1 cellular context compared by ENCODE assay signal in the genomic region with DNA sequence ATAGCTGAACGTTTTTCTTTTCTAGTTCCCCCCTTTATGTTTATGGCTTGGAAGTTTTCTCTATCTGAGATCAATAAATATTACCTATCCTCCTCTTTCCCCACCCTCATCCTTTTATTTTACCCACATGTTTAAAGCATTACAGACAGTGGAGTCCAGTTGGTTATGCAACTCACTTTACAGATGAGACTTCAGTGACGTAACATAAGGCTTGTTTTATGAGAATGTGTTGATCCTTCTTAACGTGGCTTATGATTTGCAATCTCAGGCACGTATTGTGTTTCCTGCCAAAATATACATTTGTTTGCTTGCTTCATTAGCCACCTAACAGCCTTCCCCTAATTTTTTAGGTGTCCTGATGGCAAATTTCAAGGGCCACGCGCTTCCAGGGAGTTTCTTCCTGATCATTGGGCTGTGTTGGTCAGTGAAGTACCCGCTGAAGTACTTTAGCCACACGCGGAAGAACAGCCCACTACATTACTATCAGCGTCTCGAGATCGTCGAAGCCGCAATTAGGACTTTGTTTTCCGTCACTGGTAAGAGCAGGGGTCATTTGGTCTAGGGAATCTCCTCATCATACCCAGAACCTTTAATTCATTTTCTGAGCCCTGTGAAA.
TF ChIP-seq lines count a peak whose summit lies in the region.

No MANE protein-coding gene starts in this region.

TF ChIP-seq in HepG2, 621 proteins besides CTCF, POLR2A, EP300 and RAD21 (continued from another document):
- TF ChIP-seq RBFOX2 (IDR thresholded peaks at IDR 0.05; ENCODE audit: low read depth, low read length) (no peak), CEBPG (CRISPR knock-in tag; IDR thresholded peaks at IDR 0.05) (peak; percentile 41; the same call in 1 of the 2 replicates), ZNF878 (CRISPR knock-in tag; IDR thresholded peaks at IDR 0.05) (no peak), GATAD2A (CRISPR knock-in tag; IDR thresholded peaks at IDR 0.05) (peak; percentile 41), SP140L (CRISPR knock-in tag; IDR thresholded peaks at IDR 0.05; ENCODE audit: borderline replicate concordance) (no peak), TMF1 (CRISPR knock-in tag; IDR thresholded peaks at IDR 0.05; ENCODE audit: low read depth) (no peak), RNF2 (conservative IDR thresholded peaks at IDR 0.05; ENCODE audit: low read depth) (no peak), ZBTB38 (CRISPR knock-in tag; IDR thresholded peaks at IDR 0.05) (0 out of 2 replicates have a peak, but pooled peaks have one; percentile 43), CEBPB (IDR thresholded peaks at IDR 0.05; ENCODE audit: borderline replicate concordance, low read depth, low read length) (peak; percentile 61; the same call in 1 of the 2 replicates)
- TF ChIP-seq, protein P1, sequence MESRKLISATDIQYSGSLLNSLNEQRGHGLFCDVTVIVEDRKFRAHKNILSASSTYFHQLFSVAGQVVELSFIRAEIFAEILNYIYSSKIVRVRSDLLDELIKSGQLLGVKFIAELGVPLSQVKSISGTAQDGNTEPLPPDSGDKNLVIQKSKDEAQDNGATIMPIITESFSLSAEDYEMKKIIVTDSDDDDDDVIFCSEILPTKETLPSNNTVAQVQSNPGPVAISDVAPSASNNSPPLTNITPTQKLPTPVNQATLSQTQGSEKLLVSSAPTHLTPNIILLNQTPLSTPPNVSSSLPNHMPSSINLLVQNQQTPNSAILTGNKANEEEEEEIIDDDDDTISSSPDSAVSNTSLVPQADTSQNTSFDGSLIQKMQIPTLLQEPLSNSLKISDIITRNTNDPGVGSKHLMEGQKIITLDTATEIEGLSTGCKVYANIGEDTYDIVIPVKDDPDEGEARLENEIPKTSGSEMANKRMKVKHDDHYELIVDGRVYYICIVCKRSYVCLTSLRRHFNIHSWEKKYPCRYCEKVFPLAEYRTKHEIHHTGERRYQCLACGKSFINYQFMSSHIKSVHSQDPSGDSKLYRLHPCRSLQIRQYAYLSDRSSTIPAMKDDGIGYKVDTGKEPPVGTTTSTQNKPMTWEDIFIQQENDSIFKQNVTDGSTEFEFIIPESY (CRISPR knock-in tag; IDR thresholded peaks at IDR 0.05) = 0 out of 2 replicates have a peak, but pooled peaks have one; percentile 40
- TF ChIP-seq, protein P2, sequence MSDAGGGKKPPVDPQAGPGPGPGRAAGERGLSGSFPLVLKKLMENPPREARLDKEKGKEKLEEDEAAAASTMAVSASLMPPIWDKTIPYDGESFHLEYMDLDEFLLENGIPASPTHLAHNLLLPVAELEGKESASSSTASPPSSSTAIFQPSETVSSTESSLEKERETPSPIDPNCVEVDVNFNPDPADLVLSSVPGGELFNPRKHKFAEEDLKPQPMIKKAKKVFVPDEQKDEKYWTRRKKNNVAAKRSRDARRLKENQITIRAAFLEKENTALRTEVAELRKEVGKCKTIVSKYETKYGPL (CRISPR knock-in tag; IDR thresholded peaks at IDR 0.05) = 0 out of 2 replicates have a peak, but pooled peaks have one; percentile 34
- TF ChIP-seq, protein P3, sequence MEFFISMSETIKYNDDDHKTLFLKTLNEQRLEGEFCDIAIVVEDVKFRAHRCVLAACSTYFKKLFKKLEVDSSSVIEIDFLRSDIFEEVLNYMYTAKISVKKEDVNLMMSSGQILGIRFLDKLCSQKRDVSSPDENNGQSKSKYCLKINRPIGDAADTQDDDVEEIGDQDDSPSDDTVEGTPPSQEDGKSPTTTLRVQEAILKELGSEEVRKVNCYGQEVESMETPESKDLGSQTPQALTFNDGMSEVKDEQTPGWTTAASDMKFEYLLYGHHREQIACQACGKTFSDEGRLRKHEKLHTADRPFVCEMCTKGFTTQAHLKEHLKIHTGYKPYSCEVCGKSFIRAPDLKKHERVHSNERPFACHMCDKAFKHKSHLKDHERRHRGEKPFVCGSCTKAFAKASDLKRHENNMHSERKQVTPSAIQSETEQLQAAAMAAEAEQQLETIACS (CRISPR knock-in tag; IDR thresholded peaks at IDR 0.05) = no peak
